ENCODE assay signal across 7 cellular contexts in genomic region chr12:113056631-113057488, GRCh38. TPM values are rescaled to one million over a fixed set of nuclear protein-coding genes. Genes with fewer than 3 reads are reported as not detected.
DNase-seq lines count a peak whose midpoint lies in the region; ATAC-seq, FAIRE-seq and TF ChIP-seq lines count a peak whose summit lies in the region.

Gene DTX1, plus strand, starts transcription at chr12:113056730. Its CDS starts 1,463 bp downstream, at chr12:113058193.

- no peak for TF ChIP-seq POLR2A in erythroblast (IDR thresholded peaks at IDR 0.05; ENCODE audit: low read length)

- no peak for FAIRE-seq in GM19239 (lab: Jason Lieb, UNC)

- H3K36me3 Mint-ChIP-seq in activated T-cell treated with anti-CD3 and anti-CD28 coated beads, Interleukin-2, amount 50 U/mL, for 4 hours (ENCODE audit: insufficient read depth): no peaks in the 10 kb centered on the region

- DNase-seq in NCI-H1105 (lab: John Stamatoyannopoulos, UW): peak; percentile 35
- peak; percentile 35 for DNase-seq in activated T-cell treated with anti-CD3 and anti-CD28 coated beads, Interleukin-2, amount 50 U/mL, for 4 hours
- DNase-seq in head of caudate nucleus: peak in 37 of 42 donors; percentile 16 to 85 (median 51)
- DNase-seq in putamen (ENCODE audit: low spot score): peak; percentile 27
- DNase-seq in erythroblast (lab: John Stamatoyannopoulos, UW): no peak
- DNase-seq in GM19239 (ENCODE audit: insufficient read length, low spot score): no peak

- no peaks in the 10 kb centered on the region for H3K9me3 Mint-ChIP-seq in activated T-cell treated with anti-CD3 and anti-CD28 coated beads, Interleukin-2, amount 50 U/mL, for 4 hours

- H3K4me3 Mint-ChIP-seq in activated T-cell treated with anti-CD3 and anti-CD28 coated beads, Interleukin-2, amount 50 U/mL, for 4 hours: peak within 1 kb of the TSS; percentile 81

- H3K27me3 Mint-ChIP-seq in activated T-cell treated with anti-CD3 and anti-CD28 coated beads, Interleukin-2, amount 50 U/mL, for 4 hours (ENCODE audit: low read depth): no peaks in the 10 kb centered on the region

- intact Hi-C loops in head of caudate nucleus (cut with DNase I): loop anchor here (2.0 kb wide), 1 partner anchor 42 kb away; no protein-coding TSS in a partner anchor

- H3K4me1 Mint-ChIP-seq in activated T-cell treated with anti-CD3 and anti-CD28 coated beads, Interleukin-2, amount 50 U/mL, for 4 hours (ENCODE audit: low read depth): peaks cover 41% of the 10 kb centered on the region

- peak; percentile 62 to 75 for ATAC-seq in activated T-cell treated with anti-CD3 and anti-CD28 coated beads, Interleukin-2, amount 50 U/mL, for 4 hours
- ATAC-seq in HG03565 (IDR thresholded peaks at IDR 0.05; ENCODE audit: unreplicated experiment): no peak

RNA-seq across cellular contexts. Expression of gene DTX1, which starts in this region (rescaled TPM):
- 1 to 10 TPM; 5.0 to 7.7 (median 5.2) TPM for total RNA-seq in activated T-cell treated with anti-CD3 and anti-CD28 coated beads, Interleukin-2, amount 50 U/mL, for 4 hours

Comparison
In these comparisons a context has a peak if more than half of its experiments do, and no peak if none do; other contexts are left out.
1. DNase-seq: peak in NCI-H1105 (single experiment), activated T-cell treated with anti-CD3 and anti-CD28 coated beads, Interleukin-2, amount 50 U/mL, for 4 hours (single experiment), head of caudate nucleus (37 of 42) and putamen (single experiment); none in erythroblast (0 of 2) and GM19239 (single experiment).